Comparison of ENCODE assay signal across 1 cellular context in the genomic region with DNA sequence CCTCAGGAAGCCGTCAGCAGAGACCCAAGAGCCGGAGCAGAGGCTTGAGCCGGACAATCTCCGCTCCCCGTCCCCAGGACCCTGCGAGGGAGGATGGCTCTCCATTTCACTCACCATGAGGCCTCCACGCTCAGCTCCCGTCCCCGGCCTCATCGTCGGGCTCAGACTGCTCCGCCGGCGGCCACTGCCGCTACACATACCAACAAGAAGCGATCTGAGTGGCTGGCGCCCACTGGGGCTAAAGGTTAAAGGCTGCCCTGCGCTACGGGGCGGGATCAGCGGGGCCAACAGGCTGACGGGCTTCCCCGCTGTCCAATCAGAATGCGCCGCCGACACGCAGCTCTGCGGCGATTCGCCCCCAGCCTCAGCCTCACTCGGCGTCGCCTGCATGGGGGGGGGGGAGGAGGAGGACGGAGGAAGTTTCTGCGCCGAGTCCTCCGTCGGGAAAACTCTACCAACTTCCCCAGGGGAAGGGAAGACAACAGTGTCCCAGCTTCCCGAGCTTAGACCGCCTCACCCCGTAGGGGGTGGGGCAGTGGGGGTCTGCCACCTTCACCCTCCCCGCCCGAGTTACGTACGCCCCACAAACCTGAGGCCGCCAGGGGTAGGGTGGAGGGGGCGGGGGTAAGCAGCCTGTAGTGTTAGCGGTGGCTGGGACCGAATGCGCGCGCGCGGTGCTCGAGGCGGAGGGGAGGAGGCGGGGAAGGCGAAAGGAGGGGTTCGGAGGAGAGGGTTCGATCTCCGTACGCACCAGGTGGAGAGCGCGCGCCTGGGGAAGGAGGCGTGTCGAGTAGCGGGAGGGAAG.
TF ChIP-seq lines count a peak whose summit lies in the region.

A gene (minus strand): TSS at position 220 of the 805 bp plus-strand sequence. CDS start 22 bp downstream, at position 198.

TF ChIP-seq in HepG2, 621 proteins besides CTCF, POLR2A, EP300 and RAD21 (continued from another document and continues in another):
- TF ChIP-seq AKAP8 (CRISPR knock-in tag; IDR thresholded peaks at IDR 0.05) (peak; percentile 91; the same call in 1 of the 2 replicates), ZNF850 (CRISPR knock-in tag; conservative IDR thresholded peaks at IDR 0.05) (no peak), ZNF431 (CRISPR knock-in tag; IDR thresholded peaks at IDR 0.05; ENCODE audit: borderline replicate concordance, low read depth) (no peak), ZNF672 (CRISPR knock-in tag; IDR thresholded peaks at IDR 0.05) (no peak), ZNF274 (CRISPR knock-in tag; IDR thresholded peaks at IDR 0.05) (peak; percentile 87; the same call in 1 of the 2 replicates), ZNF446 (CRISPR knock-in tag; IDR thresholded peaks at IDR 0.05) (peak; percentile 68; the same call in 1 of the 2 replicates), ZNF713 (CRISPR knock-in tag; IDR thresholded peaks at IDR 0.05) (no peak; the same call in 1 of the 2 replicates), ZFP37 (CRISPR knock-in tag; IDR thresholded peaks at IDR 0.05; ENCODE audit: borderline replicate concordance) (no peak), DR1 (CRISPR knock-in tag; IDR thresholded peaks at IDR 0.05) (peak; percentile 76), ZNF629 (CRISPR knock-in tag; conservative IDR thresholded peaks at IDR 0.05) (0 out of 2 replicates have a peak, but pooled peaks have one; percentile 5), ZNF160 (CRISPR knock-in tag; IDR thresholded peaks at IDR 0.05) (peak; percentile 81), SNAPC2 (CRISPR knock-in tag; IDR thresholded peaks at IDR 0.05) (peak; percentile 19; the same call in 1 of the 2 replicates), ZNF570 (CRISPR knock-in tag; IDR thresholded peaks at IDR 0.05; ENCODE audit: borderline replicate concordance) (peak; percentile 76; the same call in 1 of the 2 replicates), ELF3 (CRISPR knock-in tag; IDR thresholded peaks at IDR 0.05) (peak; percentile 52), MED13 (CRISPR knock-in tag; IDR thresholded peaks at IDR 0.05) (no peak), ELF4 (CRISPR knock-in tag; IDR thresholded peaks at IDR 0.05; ENCODE audit: borderline replicate concordance) (no peak; the same call in 1 of the 2 replicates), ESRRA (CRISPR knock-in tag; IDR thresholded peaks at IDR 0.05; ENCODE audit: low read depth) (no peak), ZBTB1 (CRISPR knock-in tag; IDR thresholded peaks at IDR 0.05; ENCODE audit: borderline replicate concordance) (0 out of 2 replicates have a peak, but pooled peaks have one; percentile 73), BRD4 (CRISPR knock-in tag; IDR thresholded peaks at IDR 0.05) (peak; percentile 84), ZNF569 (CRISPR knock-in tag; IDR thresholded peaks at IDR 0.05; ENCODE audit: borderline replicate concordance) (no peak), ZNF891 (CRISPR knock-in tag; IDR thresholded peaks at IDR 0.05) (peak; percentile 96), ZSCAN21 (CRISPR knock-in tag; IDR thresholded peaks at IDR 0.05; ENCODE audit: borderline replicate concordance) (peak; percentile 54; the same call in 1 of the 2 replicates), HNRNPK (IDR thresholded peaks at IDR 0.05; ENCODE audit: low read depth, low read length, poor library complexity, severe bottlenecking) (peak; percentile 80), ATF1 (CRISPR knock-in tag; IDR thresholded peaks at IDR 0.05) (peak; percentile 92), NCOA1 (CRISPR knock-in tag; IDR thresholded peaks at IDR 0.05) (0 out of 2 replicates have a peak, but pooled peaks have one; percentile 35), RAD51 (IDR thresholded peaks at IDR 0.05; ENCODE audit: borderline replicate concordance) (no peak)
- TF ChIP-seq, protein P1, sequence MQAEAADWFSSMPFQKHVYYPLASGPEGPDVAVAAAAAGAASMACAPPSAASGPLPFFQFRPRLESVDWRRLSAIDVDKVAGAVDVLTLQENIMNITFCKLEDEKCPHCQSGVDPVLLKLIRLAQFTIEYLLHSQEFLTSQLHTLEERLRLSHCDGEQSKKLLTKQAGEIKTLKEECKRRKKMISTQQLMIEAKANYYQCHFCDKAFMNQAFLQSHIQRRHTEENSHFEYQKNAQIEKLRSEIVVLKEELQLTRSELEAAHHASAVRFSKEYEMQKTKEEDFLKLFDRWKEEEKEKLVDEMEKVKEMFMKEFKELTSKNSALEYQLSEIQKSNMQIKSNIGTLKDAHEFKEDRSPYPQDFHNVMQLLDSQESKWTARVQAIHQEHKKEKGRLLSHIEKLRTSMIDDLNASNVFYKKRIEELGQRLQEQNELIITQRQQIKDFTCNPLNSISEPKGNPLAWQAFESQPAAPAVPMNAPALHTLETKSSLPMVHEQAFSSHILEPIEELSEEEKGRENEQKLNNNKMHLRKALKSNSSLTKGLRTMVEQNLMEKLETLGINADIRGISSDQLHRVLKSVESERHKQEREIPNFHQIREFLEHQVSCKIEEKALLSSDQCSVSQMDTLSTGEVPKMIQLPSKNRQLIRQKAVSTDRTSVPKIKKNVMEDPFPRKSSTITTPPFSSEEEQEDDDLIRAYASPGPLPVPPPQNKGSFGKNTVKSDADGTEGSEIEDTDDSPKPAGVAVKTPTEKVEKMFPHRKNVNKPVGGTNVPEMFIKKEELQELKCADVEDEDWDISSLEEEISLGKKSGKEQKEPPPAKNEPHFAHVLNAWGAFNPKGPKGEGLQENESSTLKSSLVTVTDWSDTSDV (CRISPR knock-in tag; IDR thresholded peaks at IDR 0.05), result peak; percentile 66; the same call in 1 of the 2 replicates
- TF ChIP-seq, protein P2, sequence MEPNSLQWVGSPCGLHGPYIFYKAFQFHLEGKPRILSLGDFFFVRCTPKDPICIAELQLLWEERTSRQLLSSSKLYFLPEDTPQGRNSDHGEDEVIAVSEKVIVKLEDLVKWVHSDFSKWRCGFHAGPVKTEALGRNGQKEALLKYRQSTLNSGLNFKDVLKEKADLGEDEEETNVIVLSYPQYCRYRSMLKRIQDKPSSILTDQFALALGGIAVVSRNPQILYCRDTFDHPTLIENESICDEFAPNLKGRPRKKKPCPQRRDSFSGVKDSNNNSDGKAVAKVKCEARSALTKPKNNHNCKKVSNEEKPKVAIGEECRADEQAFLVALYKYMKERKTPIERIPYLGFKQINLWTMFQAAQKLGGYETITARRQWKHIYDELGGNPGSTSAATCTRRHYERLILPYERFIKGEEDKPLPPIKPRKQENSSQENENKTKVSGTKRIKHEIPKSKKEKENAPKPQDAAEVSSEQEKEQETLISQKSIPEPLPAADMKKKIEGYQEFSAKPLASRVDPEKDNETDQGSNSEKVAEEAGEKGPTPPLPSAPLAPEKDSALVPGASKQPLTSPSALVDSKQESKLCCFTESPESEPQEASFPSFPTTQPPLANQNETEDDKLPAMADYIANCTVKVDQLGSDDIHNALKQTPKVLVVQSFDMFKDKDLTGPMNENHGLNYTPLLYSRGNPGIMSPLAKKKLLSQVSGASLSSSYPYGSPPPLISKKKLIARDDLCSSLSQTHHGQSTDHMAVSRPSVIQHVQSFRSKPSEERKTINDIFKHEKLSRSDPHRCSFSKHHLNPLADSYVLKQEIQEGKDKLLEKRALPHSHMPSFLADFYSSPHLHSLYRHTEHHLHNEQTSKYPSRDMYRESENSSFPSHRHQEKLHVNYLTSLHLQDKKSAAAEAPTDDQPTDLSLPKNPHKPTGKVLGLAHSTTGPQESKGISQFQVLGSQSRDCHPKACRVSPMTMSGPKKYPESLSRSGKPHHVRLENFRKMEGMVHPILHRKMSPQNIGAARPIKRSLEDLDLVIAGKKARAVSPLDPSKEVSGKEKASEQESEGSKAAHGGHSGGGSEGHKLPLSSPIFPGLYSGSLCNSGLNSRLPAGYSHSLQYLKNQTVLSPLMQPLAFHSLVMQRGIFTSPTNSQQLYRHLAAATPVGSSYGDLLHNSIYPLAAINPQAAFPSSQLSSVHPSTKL (CRISPR knock-in tag; IDR thresholded peaks at IDR 0.05), result peak; percentile 12
- TF ChIP-seq, protein P3, sequence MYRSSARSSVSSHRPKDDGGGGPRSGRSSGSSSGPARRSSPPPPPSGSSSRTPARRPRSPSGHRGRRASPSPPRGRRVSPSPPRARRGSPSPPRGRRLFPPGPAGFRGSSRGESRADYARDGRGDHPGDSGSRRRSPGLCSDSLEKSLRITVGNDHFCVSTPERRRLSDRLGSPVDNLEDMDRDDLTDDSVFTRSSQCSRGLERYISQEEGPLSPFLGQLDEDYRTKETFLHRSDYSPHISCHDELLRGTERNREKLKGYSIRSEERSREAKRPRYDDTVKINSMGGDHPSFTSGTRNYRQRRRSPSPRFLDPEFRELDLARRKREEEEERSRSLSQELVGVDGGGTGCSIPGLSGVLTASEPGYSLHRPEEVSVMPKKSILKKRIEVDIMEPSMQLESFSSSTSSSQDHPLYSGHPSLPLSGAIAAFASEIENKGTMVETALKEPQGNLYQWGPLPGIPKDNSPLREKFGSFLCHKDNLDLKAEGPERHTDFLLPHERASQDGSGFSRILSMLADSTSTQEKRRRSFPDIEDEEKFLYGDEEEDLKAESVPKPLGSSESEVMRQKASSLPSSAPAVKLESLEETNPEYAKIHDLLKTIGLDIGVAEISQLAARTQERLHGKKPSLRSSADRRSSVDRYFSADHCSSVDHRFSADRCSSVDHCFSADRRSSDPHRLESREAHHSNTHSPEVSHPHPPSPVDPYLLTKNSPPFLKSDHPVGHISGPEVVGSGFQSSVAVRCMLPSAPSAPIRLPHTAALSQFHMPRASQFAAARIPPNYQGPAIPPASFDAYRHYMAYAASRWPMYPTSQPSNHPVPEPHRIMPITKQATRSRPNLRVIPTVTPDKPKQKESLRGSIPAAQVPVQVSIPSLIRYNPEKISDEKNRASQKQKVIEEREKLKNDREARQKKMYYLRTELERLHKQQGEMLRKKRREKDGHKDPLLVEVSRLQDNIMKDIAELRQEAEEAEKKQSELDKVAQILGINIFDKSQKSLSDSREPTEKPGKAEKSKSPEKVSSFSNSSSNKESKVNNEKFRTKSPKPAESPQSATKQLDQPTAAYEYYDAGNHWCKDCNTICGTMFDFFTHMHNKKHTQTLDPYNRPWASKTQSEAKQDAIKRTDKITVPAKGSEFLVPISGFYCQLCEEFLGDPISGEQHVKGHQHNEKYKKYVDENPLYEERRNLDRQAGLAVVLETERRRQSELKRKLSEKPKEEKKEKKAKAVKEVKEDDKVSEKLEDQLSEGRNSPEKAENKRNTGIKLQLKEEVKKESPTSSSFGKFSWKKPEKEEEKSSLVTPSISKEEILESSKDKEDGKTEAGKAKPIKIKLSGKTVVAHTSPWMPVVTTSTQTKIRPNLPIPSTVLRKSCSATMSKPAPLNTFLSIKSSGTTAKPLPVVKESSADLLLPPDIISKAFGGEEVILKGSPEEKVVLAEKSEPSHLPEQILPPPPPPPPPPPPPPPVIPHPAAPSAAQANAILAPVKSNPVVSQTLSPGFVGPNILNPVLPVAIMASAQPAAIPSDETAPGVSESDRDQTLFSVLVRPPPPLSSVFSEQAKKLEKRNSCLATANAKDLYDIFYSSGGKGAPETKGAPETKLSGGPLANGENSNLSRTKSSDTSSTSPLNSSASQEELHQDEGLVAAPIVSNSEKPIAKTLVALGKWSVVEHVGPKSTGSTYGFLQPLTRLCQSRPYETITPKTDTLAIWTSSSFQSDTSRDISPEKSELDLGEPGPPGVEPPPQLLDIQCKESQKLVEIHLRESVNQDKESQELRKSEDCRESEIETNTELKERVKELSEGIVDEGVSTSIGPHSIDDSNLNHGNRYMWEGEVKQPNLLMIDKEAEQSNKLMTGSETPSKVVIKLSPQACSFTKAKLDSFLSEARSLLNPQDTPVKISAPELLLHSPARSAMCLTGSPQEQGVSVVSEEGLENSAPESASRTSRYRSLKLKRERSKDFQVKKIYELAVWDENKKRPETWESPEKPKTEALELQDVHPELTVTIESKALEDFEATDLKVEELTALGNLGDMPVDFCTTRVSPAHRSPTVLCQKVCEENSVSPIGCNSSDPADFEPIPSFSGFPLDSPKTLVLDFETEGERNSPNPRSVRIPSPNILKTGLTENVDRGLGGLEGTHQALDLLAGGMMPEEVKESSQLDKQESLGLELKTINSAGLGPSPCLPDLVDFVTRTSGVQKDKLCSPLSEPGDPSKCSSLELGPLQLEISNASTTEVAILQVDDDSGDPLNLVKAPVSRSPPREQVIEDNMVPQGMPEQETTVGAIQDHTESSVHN (CRISPR knock-in tag; IDR thresholded peaks at IDR 0.05), result peak; percentile 85; the same call in 1 of the 2 replicates
- TF ChIP-seq, protein P4, sequence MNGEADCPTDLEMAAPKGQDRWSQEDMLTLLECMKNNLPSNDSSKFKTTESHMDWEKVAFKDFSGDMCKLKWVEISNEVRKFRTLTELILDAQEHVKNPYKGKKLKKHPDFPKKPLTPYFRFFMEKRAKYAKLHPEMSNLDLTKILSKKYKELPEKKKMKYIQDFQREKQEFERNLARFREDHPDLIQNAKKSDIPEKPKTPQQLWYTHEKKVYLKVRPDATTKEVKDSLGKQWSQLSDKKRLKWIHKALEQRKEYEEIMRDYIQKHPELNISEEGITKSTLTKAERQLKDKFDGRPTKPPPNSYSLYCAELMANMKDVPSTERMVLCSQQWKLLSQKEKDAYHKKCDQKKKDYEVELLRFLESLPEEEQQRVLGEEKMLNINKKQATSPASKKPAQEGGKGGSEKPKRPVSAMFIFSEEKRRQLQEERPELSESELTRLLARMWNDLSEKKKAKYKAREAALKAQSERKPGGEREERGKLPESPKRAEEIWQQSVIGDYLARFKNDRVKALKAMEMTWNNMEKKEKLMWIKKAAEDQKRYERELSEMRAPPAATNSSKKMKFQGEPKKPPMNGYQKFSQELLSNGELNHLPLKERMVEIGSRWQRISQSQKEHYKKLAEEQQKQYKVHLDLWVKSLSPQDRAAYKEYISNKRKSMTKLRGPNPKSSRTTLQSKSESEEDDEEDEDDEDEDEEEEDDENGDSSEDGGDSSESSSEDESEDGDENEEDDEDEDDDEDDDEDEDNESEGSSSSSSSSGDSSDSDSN (CRISPR knock-in tag; IDR thresholded peaks at IDR 0.05), result no peak; the same call in 1 of the 2 replicates
- TF ChIP-seq, protein P5, sequence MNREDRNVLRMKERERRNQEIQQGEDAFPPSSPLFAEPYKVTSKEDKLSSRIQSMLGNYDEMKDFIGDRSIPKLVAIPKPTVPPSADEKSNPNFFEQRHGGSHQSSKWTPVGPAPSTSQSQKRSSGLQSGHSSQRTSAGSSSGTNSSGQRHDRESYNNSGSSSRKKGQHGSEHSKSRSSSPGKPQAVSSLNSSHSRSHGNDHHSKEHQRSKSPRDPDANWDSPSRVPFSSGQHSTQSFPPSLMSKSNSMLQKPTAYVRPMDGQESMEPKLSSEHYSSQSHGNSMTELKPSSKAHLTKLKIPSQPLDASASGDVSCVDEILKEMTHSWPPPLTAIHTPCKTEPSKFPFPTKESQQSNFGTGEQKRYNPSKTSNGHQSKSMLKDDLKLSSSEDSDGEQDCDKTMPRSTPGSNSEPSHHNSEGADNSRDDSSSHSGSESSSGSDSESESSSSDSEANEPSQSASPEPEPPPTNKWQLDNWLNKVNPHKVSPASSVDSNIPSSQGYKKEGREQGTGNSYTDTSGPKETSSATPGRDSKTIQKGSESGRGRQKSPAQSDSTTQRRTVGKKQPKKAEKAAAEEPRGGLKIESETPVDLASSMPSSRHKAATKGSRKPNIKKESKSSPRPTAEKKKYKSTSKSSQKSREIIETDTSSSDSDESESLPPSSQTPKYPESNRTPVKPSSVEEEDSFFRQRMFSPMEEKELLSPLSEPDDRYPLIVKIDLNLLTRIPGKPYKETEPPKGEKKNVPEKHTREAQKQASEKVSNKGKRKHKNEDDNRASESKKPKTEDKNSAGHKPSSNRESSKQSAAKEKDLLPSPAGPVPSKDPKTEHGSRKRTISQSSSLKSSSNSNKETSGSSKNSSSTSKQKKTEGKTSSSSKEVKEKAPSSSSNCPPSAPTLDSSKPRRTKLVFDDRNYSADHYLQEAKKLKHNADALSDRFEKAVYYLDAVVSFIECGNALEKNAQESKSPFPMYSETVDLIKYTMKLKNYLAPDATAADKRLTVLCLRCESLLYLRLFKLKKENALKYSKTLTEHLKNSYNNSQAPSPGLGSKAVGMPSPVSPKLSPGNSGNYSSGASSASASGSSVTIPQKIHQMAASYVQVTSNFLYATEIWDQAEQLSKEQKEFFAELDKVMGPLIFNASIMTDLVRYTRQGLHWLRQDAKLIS (CRISPR knock-in tag; IDR thresholded peaks at IDR 0.05), result no peak; the same call in 1 of the 2 replicates
- TF ChIP-seq, protein P6, sequence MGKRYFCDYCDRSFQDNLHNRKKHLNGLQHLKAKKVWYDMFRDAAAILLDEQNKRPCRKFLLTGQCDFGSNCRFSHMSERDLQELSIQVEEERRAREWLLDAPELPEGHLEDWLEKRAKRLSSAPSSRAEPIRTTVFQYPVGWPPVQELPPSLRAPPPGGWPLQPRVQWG (CRISPR knock-in tag; IDR thresholded peaks at IDR 0.05; ENCODE audit: borderline replicate concordance, low read depth), result no peak
